26 cellular contexts compared by ENCODE assay signal in the genomic region with DNA sequence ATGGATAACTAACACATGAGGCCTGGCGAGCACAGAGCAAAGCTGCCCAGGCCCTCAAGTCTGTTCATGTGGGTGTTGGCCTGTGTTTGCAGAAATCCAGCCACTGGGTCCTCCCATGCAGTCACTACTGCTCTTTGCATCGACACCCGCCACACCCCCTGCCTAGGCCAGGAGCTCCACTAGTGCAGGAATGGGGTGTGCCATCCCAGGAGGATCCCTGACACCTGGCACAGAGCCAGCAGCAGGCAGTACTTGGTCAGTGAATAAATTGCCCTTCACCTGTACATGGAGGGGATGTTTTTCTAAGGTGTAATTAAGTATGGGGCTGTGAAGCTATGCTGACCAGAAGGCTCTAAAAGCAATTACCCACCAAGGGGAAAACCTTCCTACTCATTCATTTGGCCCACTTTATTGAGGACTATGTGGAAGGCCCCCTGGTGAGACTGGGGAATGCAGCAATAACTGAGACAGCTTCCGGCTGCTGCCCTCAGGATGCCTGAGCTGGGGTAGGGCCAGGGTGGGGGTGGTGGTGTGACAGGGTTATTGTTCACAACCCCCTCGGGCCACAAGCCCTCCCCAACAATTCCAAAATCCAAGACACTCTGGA.
A peak's percentile ranks its signal among the peaks of the same experiment; 100 is the strongest.
DNase-seq lines count a peak whose midpoint lies in the region; ATAC-seq, FAIRE-seq and TF ChIP-seq lines count a peak whose summit lies in the region.
"Had no signal": no experiment of that assay in that cellular context is flagged by ENCODE, and none has a peak within 500 bp of the region (broad histone marks: within the 10 kb centered on the region; RNA-seq: fewer than 3 reads in every experiment).

No MANE protein-coding gene starts in this region.

- no peak overlapping the region for H3K4me3 ChIP-seq in K562
- H3K4me3 ChIP-seq in small intestine (ENCODE audit: low read depth in 1 of 2, low read length in 2 of 2): no peak overlapping the region
- H3K4me3 ChIP-seq in CD4-positive, alpha-beta memory T cell (ENCODE audit: low read length in 2 of 2): no peak overlapping the region
- H3K4me3 ChIP-seq: GM12878, GM23338, HAP-1 had no signal

- H3K9me1 ChIP-seq in K562 (ENCODE audit: control insufficient read depth, insufficient read depth, low read length): no peaks in the 10 kb centered on the region

- H3K9me3 ChIP-seq in K562 (replicated peaks; ENCODE audit: control insufficient read depth, insufficient read depth, low read depth, low read length) (no peaks in the 10 kb centered on the region), small intestine (ENCODE audit: control insufficient read depth, low read depth) (no peaks in the 10 kb centered on the region)
- H3K9me3 ChIP-seq in CD4-positive, alpha-beta memory T cell (ENCODE audit: control insufficient read depth in 1 of 2, low read length in 2 of 2): no peaks in the 10 kb centered on the region
- H3K9me3 ChIP-seq: HAP-1, SK-N-SH had no signal

- H3K27ac ChIP-seq in K562 (ENCODE audit: extremely low read depth, low read depth, low read length) (no peak overlapping the region), small intestine (ENCODE audit: low read depth in 1 of 2, low read length in 1 of 2) (no peak overlapping the region)
- H3K27ac ChIP-seq in CD4-positive, alpha-beta memory T cell (ENCODE audit: low read depth, low read length): no peak overlapping the region
- H3K27ac ChIP-seq: HL-60 had no signal

- FAIRE-seq in K562 (lab: Jason Lieb, UNC) (no peak), small intestine (lab: Jason Lieb, UNC) (no peak)
- FAIRE-seq: GM12878, RCC 7860 had no signal

- DNase-seq in NCI-H748 (lab: John Stamatoyannopoulos, UW; ENCODE audit: unreplicated experiment) (peak; percentile 4), NCI-H748 treated with DMSO at 0.1 percent for 48 hours (lab: John Stamatoyannopoulos, UW) (no peak), K562 (ENCODE audit: extremely low read depth in 1 of 4, low spot score in 3 of 4) (no peak), small intestine (peak; percentile 51), SHP77 (lab: John Stamatoyannopoulos, UW) (no peak)
- DNase-seq in CD4-positive, alpha-beta memory T cell: no peak
- DNase-seq: 8988T; CD4-positive, CD25-positive, alpha-beta regulatory T cell; COR-L47; DMS53; GDM1; Kasumi-1; NCI-H1105 treated with DMSO at 0.1 percent for 48 hours; NCI-H146; NCI-H2029; NCI-H345; NCI-H510A treated with DMSO at 0.1 percent for 48 hours; SK-N-SH; T-helper 17 cell had no signal

- POLR2A ChIA-PET in K562 (lab: Yijun Ruan, JAX): interaction anchor here (0.6 to 1.6 kb wide), 3 partner anchors 11 to 1275 kb away, joined by 3 to 4 read pairs (median 3); no protein-coding TSS in a partner anchor
- POLR2A ChIA-PET in CD4-positive, alpha-beta memory T cell (lab: Charles Lee; ENCODE audit: partially characterized antibody): no interaction called here

- H3K27me3 ChIP-seq in K562 (ENCODE audit: control insufficient read depth in 2 of 2, insufficient read depth in 2 of 2, low read length in 2 of 2) (no peaks in the 10 kb centered on the region), small intestine (ENCODE audit: control insufficient read depth in 2 of 2, insufficient read depth in 2 of 2, low read length in 2 of 2) (no peaks in the 10 kb centered on the region)
- H3K27me3 ChIP-seq in CD4-positive, alpha-beta memory T cell (ENCODE audit: insufficient read depth, low read length): no peaks in the 10 kb centered on the region

- intact Hi-C loops in K562 (cut with micrococcal nuclease): no loop called here
- intact Hi-C loops in CD4-positive, alpha-beta memory T cell (cut with micrococcal nuclease): no loop called here

- no peak overlapping the region for H3K4me2 ChIP-seq in K562 (ENCODE audit: insufficient read depth, low read length)
- H3K4me2 ChIP-seq: GM23338, SK-N-SH had no signal

- H3K9me3 Mint-ChIP-seq in CD4-positive, alpha-beta memory T cell: no peaks in the 10 kb centered on the region
- H3K9me3 Mint-ChIP-seq: CD4-positive, CD25-positive, alpha-beta regulatory T cell; GM23338 had no signal

- BruUV-seq in K562 (replicated peaks; lab: Mats Ljungman, UMichigan): no TSS peak

- H2AFZ ChIP-seq in K562 (ENCODE audit: low read depth, low read length): no peak overlapping the region
- H2AFZ ChIP-seq: GM23338 had no signal

- H3K27ac Mint-ChIP-seq in CD4-positive, alpha-beta memory T cell: peak overlapping the region in 1 of 7 donors; percentile 18
- H3K27ac Mint-ChIP-seq: GM23338, T-helper 17 cell had no signal

- no peak for TF ChIP-seq POLR2A in K562 (conservative IDR thresholded peaks at IDR 0.05)

- H3K36me3 Mint-ChIP-seq in CD4-positive, alpha-beta memory T cell: peaks cover 14 to 24% of the 10 kb centered on the region in 2 donors

- H4K20me1 ChIP-seq in K562 (replicated peaks; ENCODE audit: control insufficient read depth, insufficient read depth, low read length): no peaks in the 10 kb centered on the region

- 95% methylated on average over 4 of the region's 5 CpGs for WGBS in K562 (ENCODE audit: insufficient coverage, low coverage, missing lambda C conversion rate)
- 88 to 97% (median 91%) methylated on average over 5 of the region's 5 CpGs for WGBS in small intestine, 3 donors

- ATAC-seq in K562: no peak
- no peak for ATAC-seq in HG03521 (IDR thresholded peaks at IDR 0.05; ENCODE audit: unreplicated experiment)
- ATAC-seq: GM12878, GM23338, T-helper 17 cell had no signal

- H3K36me3 ChIP-seq in K562 (ENCODE audit: control insufficient read depth, insufficient read depth, low read length) (peaks cover 36% of the 10 kb centered on the region; the same call in 2 of the 3 replicates), small intestine (ENCODE audit: control insufficient read depth in 2 of 2, insufficient read depth in 2 of 2, low read length in 2 of 2) (no peaks in the 10 kb centered on the region)
- H3K36me3 ChIP-seq in CD4-positive, alpha-beta memory T cell (ENCODE audit: insufficient read depth, low read length): no peaks in the 10 kb centered on the region

- peaks cover 0 to 12% of the 10 kb centered on the region in 2 experiments; a peak in 2 of 5 replicates for H3K4me1 ChIP-seq in K562 (replicated peaks in 1 of 2; ENCODE audit: control insufficient read depth in 2 of 2, insufficient read depth in 2 of 2, low read length in 2 of 2)
- H3K4me1 ChIP-seq in small intestine (ENCODE audit: control insufficient read depth in 2 of 2, insufficient read depth in 1 of 2, low read depth in 1 of 2, low read length in 1 of 2): no peaks in the 10 kb centered on the region
- peaks cover 1% of the 10 kb centered on the region for H3K4me1 ChIP-seq in CD4-positive, alpha-beta memory T cell (ENCODE audit: insufficient read depth, low read length)
- H3K4me1 ChIP-seq: HAP-1 had no signal

- CTCF ChIA-PET in K562 (lab: Yijun Ruan, JAX; ENCODE audit: low intra/inter-chr PET ratio): no interaction called here
- CTCF ChIA-PET in CD4-positive, alpha-beta memory T cell (lab: Charles Lee; ENCODE audit: partially characterized antibody): no interaction called here

- no peak for TF ChIP-seq CTCF in K562 (IDR thresholded peaks at IDR 0.05 in 2 of 3, conservative IDR thresholded peaks at IDR 0.05 in 1 of 3; ENCODE audit: insufficient read depth in 2 of 3, low read depth in 1 of 3, low read length in 3 of 3)

- H3K4me3 Mint-ChIP-seq in CD4-positive, alpha-beta memory T cell: no peak overlapping the region
- H3K4me3 Mint-ChIP-seq: CD4-positive, CD25-positive, alpha-beta regulatory T cell; GM23338; T-helper 17 cell had no signal

- in situ Hi-C loops in K562 (cut with MboI): no loop called here

- TF ChIP-seq EP300 in Ishikawa (IDR thresholded peaks at IDR 0.05; ENCODE audit: borderline replicate concordance) (peak; percentile 60), K562 (IDR thresholded peaks at IDR 0.05; ENCODE audit: low read length) (no peak)

- H3K4me1 Mint-ChIP-seq in CD4-positive, alpha-beta memory T cell: peaks cover under 1 to 11% (median 8%) of the 10 kb centered on the region in 4 donors

- H3K27me3 Mint-ChIP-seq in CD4-positive, alpha-beta memory T cell: no peaks in the 10 kb centered on the region
- H3K27me3 Mint-ChIP-seq: CD4-positive, CD25-positive, alpha-beta regulatory T cell; T-helper 17 cell had no signal

- TF ChIP-seq RAD21 in Ishikawa (IDR thresholded peaks at IDR 0.05; ENCODE audit: low read depth): no peak
- no peak for TF ChIP-seq RAD21 in K562 (CRISPR knock-in tag; conservative IDR thresholded peaks at IDR 0.05 in 1 of 2, IDR thresholded peaks at IDR 0.05 in 1 of 2)

- H3K79me2 ChIP-seq in K562 (ENCODE audit: control insufficient read depth, insufficient read depth, low read length): peaks cover 5% of the 10 kb centered on the region; the same call in 2 of the 3 replicates

- no peak overlapping the region for H3K9ac ChIP-seq in K562 (ENCODE audit: insufficient read depth in 1 of 2, low read depth in 2 of 2, low read length in 2 of 2)
- H3K9ac ChIP-seq: SK-N-SH had no signal

TF ChIP-seq in Ishikawa, 13 proteins besides CTCF, POLR2A, EP300 and RAD21:
- TF ChIP-seq EGR1 (IDR thresholded peaks at IDR 0.05) (0 out of 2 replicates have a peak, but pooled peaks have one; percentile 6), TAF1 (IDR thresholded peaks at IDR 0.05; ENCODE audit: low read depth) (no peak), ZBTB7A (IDR thresholded peaks at IDR 0.05; ENCODE audit: low read depth) (no peak), TCF12 (IDR thresholded peaks at IDR 0.05; ENCODE audit: low read depth) (peak; percentile 74), NFIC (IDR thresholded peaks at IDR 0.05) (peak; percentile 90), FOXM1 (IDR thresholded peaks at IDR 0.05; ENCODE audit: borderline replicate concordance, low read depth) (no peak), TEAD4 (IDR thresholded peaks at IDR 0.05) (peak; percentile 72; the same call in 1 of the 2 replicates), CEBPB (IDR thresholded peaks at IDR 0.05) (peak; percentile 61)
TF ChIP-seq in Ishikawa: peak in this region for 5.

TF ChIP-seq in K562, 482 proteins besides CTCF, POLR2A, EP300 and RAD21 (continues in another document):
- TF ChIP-seq NFIX (CRISPR knock-in tag; IDR thresholded peaks at IDR 0.05; ENCODE audit: low read depth) (peak; percentile 33; the same call in 1 of the 2 replicates), ZNF282 (CRISPR knock-in tag; IDR thresholded peaks at IDR 0.05) (no peak), ETV5 (CRISPR knock-in tag; IDR thresholded peaks at IDR 0.05; ENCODE audit: low read depth) (no peak), FOS (IDR thresholded peaks at IDR 0.05; ENCODE audit: extremely low read depth, insufficient read length) (no peak), ZFP30 (CRISPR knock-in tag; IDR thresholded peaks at IDR 0.05; ENCODE audit: borderline replicate concordance) (no peak), NFIC (IDR thresholded peaks at IDR 0.05) (peak; percentile 79)
- TF ChIP-seq, protein P1, sequence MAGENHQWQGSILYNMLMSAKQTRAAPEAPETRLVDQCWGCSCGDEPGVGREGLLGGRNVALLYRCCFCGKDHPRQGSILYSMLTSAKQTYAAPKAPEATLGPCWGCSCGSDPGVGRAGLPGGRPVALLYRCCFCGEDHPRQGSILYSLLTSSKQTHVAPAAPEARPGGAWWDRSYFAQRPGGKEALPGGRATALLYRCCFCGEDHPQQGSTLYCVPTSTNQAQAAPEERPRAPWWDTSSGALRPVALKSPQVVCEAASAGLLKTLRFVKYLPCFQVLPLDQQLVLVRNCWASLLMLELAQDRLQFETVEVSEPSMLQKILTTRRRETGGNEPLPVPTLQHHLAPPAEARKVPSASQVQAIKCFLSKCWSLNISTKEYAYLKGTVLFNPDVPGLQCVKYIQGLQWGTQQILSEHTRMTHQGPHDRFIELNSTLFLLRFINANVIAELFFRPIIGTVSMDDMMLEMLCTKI (IDR thresholded peaks at IDR 0.05; ENCODE audit: partially characterized antibody): no peak

Comparison
In these comparisons a context has a peak if more than half of its experiments do, and no peak if none do; other contexts are left out.
1. DNase-seq: peak in NCI-H748 (single experiment) and small intestine (single experiment); none in NCI-H748 treated with DMSO at 0.1 percent for 48 hours (single experiment), K562 (0 of 4), SHP77 (0 of 2) and CD4-positive, alpha-beta memory T cell (0 of 5).